22 cellular contexts compared by ENCODE assay signal in genomic region chr1:230330157-230330556, GRCh38.
"Had no signal": no experiment of that assay in that cellular context is flagged by ENCODE, and none has a peak within 500 bp of the region (broad histone marks: within the 10 kb centered on the region; RNA-seq: fewer than 3 reads in every experiment).

No MANE protein-coding gene starts in this region.

- H3K9me3 Mint-ChIP-seq: memory B cell, natural killer cell, type B pancreatic cell had no signal

- H3K4me1 ChIP-seq: testis had no signal

- H3K27ac Mint-ChIP-seq: memory B cell, natural killer cell, progenitor cell of endocrine pancreas, type B pancreatic cell had no signal

- H3K27me3 ChIP-seq: dorsolateral prefrontal cortex, gastrocnemius medialis, pancreas, right lobe of liver, testis, tibial artery had no signal

- H3K4me3 ChIP-seq: dorsolateral prefrontal cortex, gastrocnemius medialis, lung, pancreas, right lobe of liver, testis, tibial artery had no signal

- DNase-seq: dorsolateral prefrontal cortex; effector CD4-positive, alpha-beta T cell; foreskin fibroblast; gastrocnemius medialis; head of caudate nucleus; natural killer cell; pancreas; right lobe of liver; small intestine; stimulated activated CD4-positive, alpha-beta T cell treated with anti-CD3 and anti-CD28 coated beads, Interleukin-12 subunit alpha, Interleukin-12 subunit beta, amount 100 ng/mL, for 4 hours; stimulated activated CD4-positive, alpha-beta T cell treated with anti-CD3 and anti-CD28 coated beads, Interleukin-1b, Interleukin-23, amount 100 ng/mL, for 48 hours; stimulated activated CD4-positive, alpha-beta T cell treated with anti-CD3 and anti-CD28 coated beads, Interleukin-4, amount 100 ng/mL, for 1 hour; stimulated activated CD8-positive, alpha-beta memory T cell treated with anti-CD3 and anti-CD28 coated beads, Interleukin-4, amount 100 ng/mL, for 48 hours; stimulated activated naive CD4-positive, alpha-beta T cell; substantia nigra; testis; tibial artery had no signal

- H3K4me3 Mint-ChIP-seq: memory B cell, natural killer cell, type B pancreatic cell had no signal

- H3K36me3 Mint-ChIP-seq: memory B cell, natural killer cell, type B pancreatic cell had no signal

- H3K27me3 Mint-ChIP-seq: progenitor cell of endocrine pancreas, type B pancreatic cell had no signal

- H3K27ac ChIP-seq: epithelial cell of prostate, gastrocnemius medialis, pancreas, right lobe of liver, testis, tibial artery had no signal

- H3K36me3 ChIP-seq: gastrocnemius medialis, tibial artery had no signal

- H3K4me1 Mint-ChIP-seq: natural killer cell had no signal

- H3K9me3 ChIP-seq: gastrocnemius medialis, pancreas, right lobe of liver, testis, tibial artery had no signal
